In the genomic region with DNA sequence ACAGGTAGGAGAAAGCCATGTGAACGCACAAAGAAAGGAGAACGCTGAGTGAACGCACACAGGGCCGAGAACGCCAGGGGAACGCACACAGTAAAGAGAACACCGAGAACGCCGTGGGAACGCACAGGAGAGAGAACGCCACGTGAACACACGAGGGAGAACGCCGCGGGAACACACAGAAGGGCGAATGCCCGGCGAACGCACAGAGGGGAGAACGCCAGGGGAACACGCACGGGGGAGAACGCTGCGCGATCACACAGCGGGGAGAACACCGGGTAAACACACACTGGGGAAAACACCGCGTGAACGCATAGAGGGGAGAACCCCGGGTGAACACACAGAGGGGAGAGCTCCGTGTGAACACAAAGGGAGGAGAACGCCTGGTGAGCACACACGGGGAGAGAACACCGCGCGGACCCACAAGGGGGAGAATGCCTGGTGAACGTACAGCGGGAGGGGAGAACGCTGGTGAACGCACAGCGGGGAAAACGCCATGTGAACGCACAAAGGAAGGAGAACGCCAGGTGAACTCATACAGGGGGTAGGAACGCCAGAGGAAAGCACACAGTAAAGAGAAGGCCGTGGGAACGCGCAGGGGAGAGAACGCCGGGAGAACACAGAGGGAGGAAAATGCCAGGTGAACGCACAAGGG, we compare ENCODE assay signal across 20 cellular contexts. TPM values are rescaled to one million over a fixed set of nuclear protein-coding genes. Genes with fewer than 3 reads are reported as not detected.
DNase-seq lines count a peak whose midpoint lies in the region; ATAC-seq, FAIRE-seq and TF ChIP-seq lines count a peak whose summit lies in the region.
"Had no signal": no experiment of that assay in that cellular context is flagged by ENCODE, and none has a peak within 500 bp of the region (broad histone marks: within the 10 kb centered on the region; RNA-seq: fewer than 3 reads in every experiment).

No MANE protein-coding gene starts in this region.

- no peak overlapping the region for H3T11ph ChIP-seq in H9 (ENCODE audit: low read length)

- FAIRE-seq in kidney (lab: Jason Lieb, UNC) = no peak
- FAIRE-seq: D721Med, G401.6 had no signal

- no peaks in the 10 kb centered on the region for H3K9me2 ChIP-seq in SK-N-SH

- H3K4me2 ChIP-seq in SK-N-SH (no peak overlapping the region), H9 (ENCODE audit: insufficient read depth, insufficient read length, low read length) (no peak overlapping the region)

- H2AK5ac ChIP-seq in H9 (ENCODE audit: insufficient read length, low read length) = no peak overlapping the region

- H3K9ac ChIP-seq in SK-N-SH (no peak overlapping the region), H9 (ENCODE audit: extremely low read depth, insufficient read length, low read length) (no peak overlapping the region), kidney (ENCODE audit: low read length in 2 of 2) (no peak overlapping the region)

- H4K91ac ChIP-seq in H9 (ENCODE audit: insufficient read length, low read depth, low read length) = no peak overlapping the region

- H4K5ac ChIP-seq in H9 (ENCODE audit: insufficient read length, low read depth, low read length) = no peak overlapping the region

- no peak overlapping the region for H3K27ac ChIP-seq in SK-N-SH (ENCODE audit: low read depth in 2 of 2, low read length in 1 of 2)
- H3K27ac ChIP-seq in H9 (ENCODE audit: insufficient read length, low read depth, low read length) = no peak overlapping the region
- H3K27ac ChIP-seq in kidney (ENCODE audit: low read depth in 2 of 2, low read length in 2 of 2) = no peak overlapping the region
- H3K27ac ChIP-seq in testis = no peak overlapping the region
- H3K27ac ChIP-seq: 22Rv1, Peyer's patch had no signal

- H3K23ac ChIP-seq in H9 (ENCODE audit: insufficient read length, low read depth, low read length) = no peak overlapping the region

- H3K56ac ChIP-seq in H9 (ENCODE audit: insufficient read length, low read depth, low read length) = no peak overlapping the region

- TF ChIP-seq CTCF in SK-N-SH (IDR thresholded peaks at IDR 0.05) = no peak
- no peak for TF ChIP-seq CTCF in H9 (conservative IDR thresholded peaks at IDR 0.05)
- TF ChIP-seq CTCF in kidney (IDR thresholded peaks at IDR 0.05; ENCODE audit: borderline replicate concordance, extremely low read depth, insufficient read depth) = no peak
- no peak for TF ChIP-seq CTCF in testis (IDR thresholded peaks at IDR 0.05)

- no peaks in the 10 kb centered on the region for H3F3A ChIP-seq in SK-N-SH (replicated peaks; ENCODE audit: insufficient read depth)

- H3K36me3 Mint-ChIP-seq in H9 (ENCODE audit: insufficient read depth in 1 of 3, low read depth in 3 of 3) = no peaks in the 10 kb centered on the region

- peak; percentile 20 for DNase-seq in SK-N-SH
- no peak for DNase-seq in H9
- peak; percentile 37 for DNase-seq in kidney
- no peak for DNase-seq in testis
- DNase-seq in DMS114 treated with DMSO at 0.1 percent for 48 hours (lab: John Stamatoyannopoulos, UW; ENCODE audit: unreplicated experiment) = no peak
- DNase-seq in NCI-H1694 treated with DMSO at 0.1 percent for 48 hours (lab: John Stamatoyannopoulos, UW) = no peak
- DNase-seq: BE2C, DMS53, KBM-7, NCI-H1105 treated with DMSO at 0.1 percent for 48 hours, NCI-H146, NCI-H2029, NCI-H446, NCI-H526, Peyer's patch had no signal

- no peak overlapping the region for H2BK5ac ChIP-seq in H9 (ENCODE audit: insufficient read length, low read length)

- no peaks in the 10 kb centered on the region for H4K20me1 ChIP-seq in SK-N-SH (ENCODE audit: insufficient read depth)
- H4K20me1 ChIP-seq in H9 (ENCODE audit: control insufficient read depth, insufficient read depth, insufficient read length) = no peaks in the 10 kb centered on the region

- no peaks in the 10 kb centered on the region for H3K9me3 ChIP-seq in SK-N-SH
- H3K9me3 ChIP-seq in H9 (ENCODE audit: control insufficient read depth, low read depth, low read length) = no peaks in the 10 kb centered on the region
- no peaks in the 10 kb centered on the region for H3K9me3 ChIP-seq in kidney (ENCODE audit: control insufficient read depth in 1 of 2, low read length in 2 of 2)
- no peaks in the 10 kb centered on the region for H3K9me3 ChIP-seq in testis
- H3K9me3 ChIP-seq: BE2C, Peyer's patch had no signal

- H3K36me3 ChIP-seq in SK-N-SH (replicated peaks in 1 of 2; ENCODE audit: control insufficient read depth in 1 of 2, insufficient read depth in 2 of 2, low read length in 1 of 2) = no peaks in the 10 kb centered on the region
- no peaks in the 10 kb centered on the region for H3K36me3 ChIP-seq in kidney (ENCODE audit: control insufficient read depth in 1 of 2, insufficient read depth in 2 of 2, low read length in 2 of 2)
- H3K36me3 ChIP-seq in testis (ENCODE audit: low read depth, missing control alignments) = no peaks in the 10 kb centered on the region
- H3K36me3 ChIP-seq: BE2C, Peyer's patch had no signal

- no peaks in the 10 kb centered on the region for H3K23me2 ChIP-seq in H9 (ENCODE audit: insufficient read length, low read depth, low read length, poor library complexity, severe bottlenecking)

- 0 out of 2 replicates have a peak overlapping the region, but pooled peaks have one; percentile 32 for H3K14ac ChIP-seq in H9 (ENCODE audit: insufficient read depth, low read length)

- H2BK20ac ChIP-seq in H9 (ENCODE audit: low read depth, low read length, poor library complexity, severe bottlenecking) = no peak overlapping the region

- no peaks in the 10 kb centered on the region; a peak in 1 of 5 replicates for H3K9me3 Mint-ChIP-seq in H9

- H3K27me3 ChIP-seq in SK-N-SH (ENCODE audit: insufficient read depth) = no peaks in the 10 kb centered on the region
- no peaks in the 10 kb centered on the region for H3K27me3 ChIP-seq in H9 (ENCODE audit: insufficient read depth, low read length)
- H3K27me3 ChIP-seq in testis = no peaks in the 10 kb centered on the region
- H3K27me3 ChIP-seq: BE2C, Peyer's patch had no signal

- H3K4me1 ChIP-seq in SK-N-SH (ENCODE audit: control insufficient read depth in 1 of 2, insufficient read depth in 2 of 2, low read depth in 1 of 2, low read length in 1 of 2) (no peaks in the 10 kb centered on the region), H9 (ENCODE audit: insufficient read depth, low read length) (no peaks in the 10 kb centered on the region; the same call in 1 of the 2 replicates), kidney (ENCODE audit: control insufficient read depth in 1 of 2, insufficient read depth in 1 of 2, low read depth in 1 of 2, low read length in 2 of 2) (peaks cover 0 to 2% of the 10 kb centered on the region in 2 donors), testis (peaks cover 10% of the 10 kb centered on the region)
- H3K4me1 ChIP-seq: BE2C, Peyer's patch had no signal

- POLR2A ChIA-PET in SK-N-SH (lab: Yijun Ruan, JAX) = no interaction called here

- no peaks in the 10 kb centered on the region for H3K79me1 ChIP-seq in H9 (ENCODE audit: insufficient read depth, low read depth, low read length, poor library complexity, severe bottlenecking)

- H3K4me1 Mint-ChIP-seq in H9 = peaks cover 17 to 20% of the 10 kb centered on the region in 2 experiments

- H3K4me3 ChIP-seq in SK-N-SH (ENCODE audit: low read depth in 2 of 2, low read length in 1 of 2) (no peak overlapping the region), kidney (ENCODE audit: low read length in 2 of 2) (no peak overlapping the region), testis (peak overlapping the region; percentile 18 to 48)
- H3K4me3 ChIP-seq: Peyer's patch had no signal

- no peak for TF ChIP-seq RAD21 in SK-N-SH (IDR thresholded peaks at IDR 0.05; ENCODE audit: low read length)

- no peak for TF ChIP-seq POLR2A in testis (IDR thresholded peaks at IDR 0.05)

- H3K27ac Mint-ChIP-seq in H9 = 0 out of 7 replicates have a peak overlapping the region, but pooled peaks of 1 of the 3 experiments have one; percentile 25

- no peak overlapping the region for H3K4ac ChIP-seq in H9 (ENCODE audit: low read depth, low read length)

- WGBS in SK-N-SH (ENCODE audit: low lambda C conversion rate) = 85% methylated on average over 53 of the region's 53 CpGs
- WGBS in H9 (ENCODE audit: extremely low coverage, insufficient read length, low lambda C conversion rate) = no CpG with 5 or more reads among the region's 53 CpGs
- WGBS in testis, 2 donors = 70 to 71% methylated on average over 53 of the region's 53 CpGs

- CTCF ChIA-PET in SK-N-SH (lab: Yijun Ruan, JAX) = no interaction called here

- H3K18ac ChIP-seq in H9 (ENCODE audit: insufficient read length, low read depth, low read length) = no peak overlapping the region

- H4K8ac ChIP-seq in H9 (replicated peaks; ENCODE audit: insufficient read length, low read depth, low read length) = no peak overlapping the region

- H3K79me2 ChIP-seq in SK-N-SH (ENCODE audit: insufficient read depth) (no peaks in the 10 kb centered on the region), H9 (ENCODE audit: insufficient read depth, low read length) (no peaks in the 10 kb centered on the region)

- no peak for TF ChIP-seq EP300 in SK-N-SH (IDR thresholded peaks at IDR 0.05; ENCODE audit: borderline replicate concordance in 1 of 2, low read depth in 1 of 2, low read length in 1 of 2)

- no peak overlapping the region for H2BK12ac ChIP-seq in H9 (ENCODE audit: insufficient read length, low read depth, low read length)

- no peak overlapping the region for H2BK15ac ChIP-seq in H9 (ENCODE audit: low read depth, low read length)

- intact Hi-C loops in kidney (cut with DNase I) (no loop called here), testis (cut with DNase I; ENCODE audit: low total_unique reads) (no loop called here)

- peaks cover 38% of the 10 kb centered on the region for H3K27me3 Mint-ChIP-seq in H9 (ENCODE audit: low read depth)

- H2BK120ac ChIP-seq in H9 (ENCODE audit: low read depth, low read length, poor library complexity, severe bottlenecking) = no peak overlapping the region

- ATAC-seq in SK-N-SH treated with all-trans-retinoic acid at 6 μM for 48 hours = no peak
- ATAC-seq in HG02981 (IDR thresholded peaks at IDR 0.05; ENCODE audit: unreplicated experiment) = no peak

- H3K4me3 Mint-ChIP-seq in H9 = no peak overlapping the region

- H2AFZ ChIP-seq in SK-N-SH (ENCODE audit: low read depth) (no peak overlapping the region), H9 (ENCODE audit: low read length) (no peak overlapping the region)

TF ChIP-seq in SK-N-SH, 30 proteins besides CTCF, POLR2A, EP300 and RAD21 (continues in another document):
- TF ChIP-seq, protein P1, sequence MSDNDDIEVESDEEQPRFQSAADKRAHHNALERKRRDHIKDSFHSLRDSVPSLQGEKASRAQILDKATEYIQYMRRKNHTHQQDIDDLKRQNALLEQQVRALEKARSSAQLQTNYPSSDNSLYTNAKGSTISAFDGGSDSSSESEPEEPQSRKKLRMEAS (IDR thresholded peaks at IDR 0.05; ENCODE audit: low read depth) = no peak

TF ChIP-seq in SK-N-SH treated with all-trans-retinoic acid at 6 μM for 48 hours, 23 proteins besides CTCF, POLR2A, EP300 and RAD21 (continues in another document):
- TF ChIP-seq ISL1 (CRISPR knock-in tag; IDR thresholded peaks at IDR 0.05) (no peak), OSR1 (CRISPR knock-in tag; IDR thresholded peaks at IDR 0.05) (no peak)

RNA-seq across cellular contexts. Expression of a gene that starts 55.3 kb away (rescaled TPM):
- polyA plus RNA-seq in SK-N-SH (2012; rRNA removed) = 58.4 and 59.2 TPM in 2 replicates
- polyA plus RNA-seq in SK-N-SH (2012; cell fraction: cytosol; rRNA removed) = 54.7 and 56.7 TPM in 2 replicates
- polyA plus RNA-seq in SK-N-SH (2012; cell fraction: nucleus; rRNA removed) = 43.6 and 50.8 TPM in 2 replicates
- total RNA-seq in H9 (2021) = 28.2 and 29.2 TPM in 2 replicates
- total RNA-seq in kidney = 69.0 TPM
- 50.7 TPM for polyA plus RNA-seq in kidney (ENCODE audit: insufficient read depth, low read depth, low replicate concordance)
- 10 to 100 TPM; 50.2 to 56.1 TPM for total RNA-seq in testis
- polyA plus RNA-seq in testis (ENCODE audit: insufficient read depth, low read depth, low replicate concordance) = 44.5 TPM

Comparison
In these comparisons a context has a peak if more than half of its experiments do, and no peak if none do; other contexts are left out.
1. DNase-seq: peak in SK-N-SH (single experiment) and kidney (single experiment); none in H9 (single experiment), testis (single experiment), DMS114 treated with DMSO at 0.1 percent for 48 hours (single experiment) and NCI-H1694 treated with DMSO at 0.1 percent for 48 hours (single experiment).
2. H3K4me3 ChIP-seq: peak in testis (2 of 2); none in SK-N-SH (0 of 2) and kidney (0 of 2).